18 cellular contexts compared by ENCODE assay signal in the genomic region with DNA sequence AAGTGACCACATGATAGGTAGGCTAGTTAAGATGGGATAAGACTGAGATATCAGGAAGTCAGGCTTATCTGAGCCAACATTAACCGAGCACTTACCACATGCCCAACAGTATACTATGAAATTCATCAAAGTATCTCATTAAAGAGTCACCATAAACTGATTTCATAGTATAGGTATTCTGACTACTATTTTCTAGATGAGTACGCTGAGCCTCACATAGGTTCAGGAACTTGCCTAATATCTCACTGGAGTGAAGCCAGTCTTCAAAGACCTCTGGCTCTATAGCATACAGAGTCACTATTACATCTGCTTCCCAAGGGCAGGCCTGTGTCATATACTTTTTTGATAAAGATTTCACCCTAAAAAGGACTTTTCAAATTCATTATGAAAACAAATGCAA.
DNase-seq lines count a peak whose midpoint lies in the region; ATAC-seq and TF ChIP-seq lines count a peak whose summit lies in the region.
"Had no signal": no experiment of that assay in that cellular context is flagged by ENCODE, and none has a peak within 500 bp of the region (broad histone marks: within the 10 kb centered on the region; RNA-seq: fewer than 3 reads in every experiment).

No MANE protein-coding gene starts in this region.

- H3K79me2 ChIP-seq in GM23248 (ENCODE audit: insufficient read depth), result no peaks in the 10 kb centered on the region

- H2AFZ ChIP-seq in GM23248, result no peak overlapping the region

- TF ChIP-seq CTCF in epithelial cell of esophagus (IDR thresholded peaks at IDR 0.05; ENCODE audit: insufficient read depth, low read depth, low read length, missing control alignments) (no peak), type B pancreatic cell (conservative IDR thresholded peaks at IDR 0.05) (no peak)

- H3K27ac ChIP-seq in GM23248, result peak overlapping the region; percentile 4
- H3K27ac ChIP-seq: BLaER1 treated with 17β-estradiol and CSF1 and Interleukin-3, amounts not matched to agents 10 nM and 100 nM; KMS-11 had no signal

- H3K9me3 Mint-ChIP-seq in type B pancreatic cell, result no peaks in the 10 kb centered on the region
- H3K9me3 Mint-ChIP-seq: CD8-positive, alpha-beta T cell; H9 had no signal

- no peak overlapping the region for H3K4me3 ChIP-seq in GM23248
- no peak overlapping the region for H3K4me3 ChIP-seq in epithelial cell of esophagus (ENCODE audit: low read length)
- H3K4me3 ChIP-seq: BLaER1 treated with 17β-estradiol and CSF1 and Interleukin-3, amounts not matched to agents 10 nM and 100 nM had no signal

- no peaks in the 10 kb centered on the region for H3K9me2 ChIP-seq in GM23248 (ENCODE audit: insufficient read depth)

- peaks cover 26% of the 10 kb centered on the region for H3K4me1 Mint-ChIP-seq in type B pancreatic cell (ENCODE audit: unreplicated experiment)
- H3K4me1 Mint-ChIP-seq: B cell, H9 had no signal

- H3K36me3 Mint-ChIP-seq in type B pancreatic cell, result no peaks in the 10 kb centered on the region
- H3K36me3 Mint-ChIP-seq: CD8-positive, alpha-beta T cell had no signal

- no peak overlapping the region for H3K4me2 ChIP-seq in GM23248 (ENCODE audit: unreplicated experiment)
- H3K4me2 ChIP-seq: BLaER1 treated with 17β-estradiol and CSF1 and Interleukin-3, amounts not matched to agents 10 nM and 100 nM; KMS-11 had no signal

- no peaks in the 10 kb centered on the region for H4K20me1 ChIP-seq in GM23248 (ENCODE audit: insufficient read depth)
- H4K20me1 ChIP-seq: BLaER1 treated with 17β-estradiol and CSF1 and Interleukin-3, amounts not matched to agents 10 nM and 100 nM had no signal

- in situ Hi-C loops in GM23248 (cut with MboI), result no loop called here

- no peaks in the 10 kb centered on the region for H3K9me3 ChIP-seq in GM23248 (ENCODE audit: low read depth)
- H3K9me3 ChIP-seq: BLaER1 treated with 17β-estradiol and CSF1 and Interleukin-3, amounts not matched to agents 10 nM and 100 nM had no signal

- peaks cover 51% of the 10 kb centered on the region for H3K4me1 ChIP-seq in GM23248 (ENCODE audit: insufficient read depth)
- H3K4me1 ChIP-seq: BLaER1 treated with 17β-estradiol and CSF1 and Interleukin-3, amounts not matched to agents 10 nM and 100 nM had no signal

- DNase-seq in GM23248 (peak; percentile 56), NCI-H226 (peak; percentile 51), epithelial cell of esophagus (ENCODE audit: low read depth) (peak; percentile 71), iris pigment epithelial cell (ENCODE audit: low read depth) (peak; percentile 61), type B pancreatic cell (ENCODE audit: extremely low spot score, unreplicated experiment) (no peak), DMS 273 (lab: John Stamatoyannopoulos, UW; ENCODE audit: unreplicated experiment) (no peak)
- DNase-seq: Calu3; CD8-positive, alpha-beta T cell; DMS 273 treated with DMSO at 0.1 percent for 48 hours; DMS53; DND-41; EL; H9 had no signal

- H3K27ac Mint-ChIP-seq in type B pancreatic cell, result no peak overlapping the region
- H3K27ac Mint-ChIP-seq: B cell; CD8-positive, alpha-beta T cell; H9 had no signal

- WGBS in GM23248 (ENCODE audit: low coverage in 1 of 2, low lambda C conversion rate in 2 of 2, missing lambda C conversion rate in 2 of 2), 2 experiments, result 33 to 42% methylated on average over 2 of the region's 2 CpGs

- H3K27me3 Mint-ChIP-seq in type B pancreatic cell, result peaks cover 1% of the 10 kb centered on the region
- H3K27me3 Mint-ChIP-seq: B cell had no signal

- ATAC-seq in GM19395 (IDR thresholded peaks at IDR 0.05; ENCODE audit: unreplicated experiment) (no peak), HG03432 (IDR thresholded peaks at IDR 0.05; ENCODE audit: unreplicated experiment) (no peak)
- ATAC-seq: CD8-positive, alpha-beta T cell had no signal

- no peaks in the 10 kb centered on the region for H3K36me3 ChIP-seq in GM23248 (ENCODE audit: low read depth)
- H3K36me3 ChIP-seq: BLaER1 treated with 17β-estradiol and CSF1 and Interleukin-3, amounts not matched to agents 10 nM and 100 nM had no signal

- H3K9ac ChIP-seq in GM23248, result no peak overlapping the region
- H3K9ac ChIP-seq: BLaER1 treated with 17β-estradiol and CSF1 and Interleukin-3, amounts not matched to agents 10 nM and 100 nM; KMS-11 had no signal

- H3K4me3 Mint-ChIP-seq in type B pancreatic cell, result no peak overlapping the region
- H3K4me3 Mint-ChIP-seq: B cell; CD8-positive, alpha-beta T cell; H9 had no signal

- peaks cover 53% of the 10 kb centered on the region for H3F3A ChIP-seq in GM23248 (ENCODE audit: insufficient read depth)

- H3K27me3 ChIP-seq in GM23248 (replicated peaks; ENCODE audit: insufficient read depth), result no peaks in the 10 kb centered on the region
- H3K27me3 ChIP-seq: BLaER1 treated with 17β-estradiol and CSF1 and Interleukin-3, amounts not matched to agents 10 nM and 100 nM had no signal

Comparison
In these comparisons a context has a peak if more than half of its experiments do, and no peak if none do; other contexts are left out.
1. DNase-seq: peak in GM23248 (single experiment), NCI-H226 (single experiment), epithelial cell of esophagus (single experiment) and iris pigment epithelial cell (single experiment); none in type B pancreatic cell (single experiment) and DMS 273 (single experiment).